Comparison of ENCODE assay signal across 29 cellular contexts in the genomic region with DNA sequence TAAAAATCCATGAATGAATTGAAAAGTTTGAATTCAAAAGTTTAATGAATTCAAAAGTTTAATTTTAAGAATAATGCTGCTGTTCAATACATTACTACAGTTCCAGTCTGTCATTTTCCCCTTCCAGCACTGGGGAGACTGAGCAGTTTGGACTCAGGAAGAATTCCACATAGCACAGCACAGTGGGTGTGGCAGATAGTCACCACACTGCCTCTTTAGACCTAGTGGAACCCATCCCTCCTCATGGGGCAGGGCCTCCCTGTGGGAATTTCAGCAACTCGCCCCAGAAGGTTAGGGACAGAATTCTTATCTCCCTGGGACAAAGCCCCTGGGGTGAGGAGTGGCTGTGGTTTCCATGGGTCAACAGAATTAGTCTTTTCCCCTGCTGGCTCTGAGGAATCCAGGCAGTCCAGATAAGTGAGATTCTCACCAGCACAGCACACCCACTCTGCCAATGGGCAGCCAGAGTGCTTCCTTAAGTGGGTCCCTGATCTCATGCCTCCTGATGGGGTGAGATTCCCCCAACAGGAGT.
DNase-seq lines count a peak whose midpoint lies in the region; ATAC-seq and TF ChIP-seq lines count a peak whose summit lies in the region.
"Had no signal": no experiment of that assay in that cellular context is flagged by ENCODE, and none has a peak within 500 bp of the region (broad histone marks: within the 10 kb centered on the region; RNA-seq: fewer than 3 reads in every experiment).

No MANE protein-coding gene starts in this region.

- ATAC-seq in GM21447 (IDR thresholded peaks at IDR 0.05; ENCODE audit: unreplicated experiment) (no peak), HG03175 (IDR thresholded peaks at IDR 0.05; ENCODE audit: unreplicated experiment) (no peak)
- ATAC-seq: A549; activated CD8-positive, alpha-beta T cell treated with anti-CD3 and anti-CD28 coated beads for 36 hours; GM12878; left ventricle myocardium superior; Panc1 had no signal

- H3K4me3 ChIP-seq in adipocyte (ENCODE audit: low read length) = no peak overlapping the region
- H3K4me3 ChIP-seq: A549, GM12878 had no signal

- H3K9ac ChIP-seq in adipocyte (ENCODE audit: low read length) = no peak overlapping the region

- no peaks in the 10 kb centered on the region for H3K36me3 Mint-ChIP-seq in progenitor cell of endocrine pancreas (ENCODE audit: insufficient read depth)
- no peaks in the 10 kb centered on the region for H3K36me3 Mint-ChIP-seq in T-helper 2 cell treated with Interferon-gamma antibody and Interleukin-4, amounts not matched to agents 5 μg/mL and 100 μg/mL, for 36 hours (ENCODE audit: low read depth)
- H3K36me3 Mint-ChIP-seq: brain; CD4-positive, alpha-beta memory T cell; naive B cell had no signal

- H3K4me1 ChIP-seq in adipocyte (ENCODE audit: control insufficient read depth, insufficient read depth, low read length) = peaks cover 4% of the 10 kb centered on the region
- H3K4me1 ChIP-seq: A549 had no signal

- no peaks in the 10 kb centered on the region for H3K36me3 ChIP-seq in adipocyte (ENCODE audit: control insufficient read depth, insufficient read depth, low read length, severe bottlenecking)

- H3K9me3 ChIP-seq in adipocyte (ENCODE audit: control insufficient read depth, low read length) = peaks cover 10% of the 10 kb centered on the region
- H3K9me3 ChIP-seq: A549 had no signal

- no peak for TF ChIP-seq CTCF in progenitor cell of endocrine pancreas (IDR thresholded peaks at IDR 0.05; ENCODE audit: unreplicated experiment)

- no peaks in the 10 kb centered on the region for H3K27me3 ChIP-seq in adipocyte (replicated peaks; ENCODE audit: control insufficient read depth, insufficient read depth, low read length)

- DNase-seq in EH (ENCODE audit: low read depth) (peak; percentile 0), adipocyte (ENCODE audit: low read depth) (peak; percentile 60), iris pigment epithelial cell (ENCODE audit: low read depth) (peak; percentile 14), progenitor cell of endocrine pancreas (ENCODE audit: low spot score, unreplicated experiment) (no peak), C1 segment of cervical spinal cord (lab: John Stamatoyannopoulos, UW) (no peak)
- no peak for DNase-seq in T-helper 2 cell treated with Interferon-gamma antibody and Interleukin-4, amounts not matched to agents 5 μg/mL and 100 μg/mL, for 36 hours (ENCODE audit: low spot score)
- DNase-seq: activated CD4-positive, CD25-positive, alpha-beta regulatory T cell treated with anti-CD3 and anti-CD28 coated beads, Interleukin-2, amount 50 U/mL, for 72 hours; activated CD8-positive, alpha-beta memory T cell treated with anti-CD3 and anti-CD28 coated beads, Interleukin-2, amount 50 U/mL, for 48 hours; activated CD8-positive, alpha-beta T cell treated with anti-CD3 and anti-CD28 coated beads for 36 hours; activated naive CD4-positive, alpha-beta T cell treated with anti-CD3 and anti-CD28 coated beads for 36 hours; AML-193; CD4-positive, alpha-beta memory T cell; left ventricle myocardium superior; naive B cell; NCI-H1417; NCI-H2081; NCI-H2227 treated with DMSO at 0.1 percent for 48 hours; NCI-H526 treated with DMSO at 0.1 percent for 48 hours; NK-92 treated with Interleukin-12 subunit alpha and Interleukin-12 subunit beta, amount 100 ng/mL, for 24 hours; occipital lobe; SHP77; stimulated activated naive CD4-positive, alpha-beta T cell; T-helper 2 cell had no signal

- no peaks in the 10 kb centered on the region for H3K4me1 Mint-ChIP-seq in progenitor cell of endocrine pancreas (ENCODE audit: low read depth)
- H3K4me1 Mint-ChIP-seq in T-helper 2 cell treated with Interferon-gamma antibody and Interleukin-4, amounts not matched to agents 5 μg/mL and 100 μg/mL, for 36 hours (ENCODE audit: low read depth) = no peaks in the 10 kb centered on the region
- H3K4me1 Mint-ChIP-seq: CD4-positive, alpha-beta memory T cell; naive B cell had no signal

- H3K4me3 Mint-ChIP-seq in progenitor cell of endocrine pancreas (ENCODE audit: low read depth) = no peak overlapping the region
- H3K4me3 Mint-ChIP-seq in T-helper 2 cell treated with Interferon-gamma antibody and Interleukin-4, amounts not matched to agents 5 μg/mL and 100 μg/mL, for 36 hours = no peak overlapping the region
- H3K4me3 Mint-ChIP-seq: activated CD8-positive, alpha-beta T cell treated with anti-CD3 and anti-CD28 coated beads for 36 hours; activated naive CD4-positive, alpha-beta T cell treated with anti-CD3 and anti-CD28 coated beads for 36 hours; brain; CD4-positive, alpha-beta memory T cell; naive B cell had no signal

- no peaks in the 10 kb centered on the region for H3K27me3 Mint-ChIP-seq in progenitor cell of endocrine pancreas
- no peaks in the 10 kb centered on the region for H3K27me3 Mint-ChIP-seq in T-helper 2 cell treated with Interferon-gamma antibody and Interleukin-4, amounts not matched to agents 5 μg/mL and 100 μg/mL, for 36 hours (ENCODE audit: low read depth)
- H3K27me3 Mint-ChIP-seq: activated CD8-positive, alpha-beta T cell treated with anti-CD3 and anti-CD28 coated beads for 36 hours; CD4-positive, alpha-beta memory T cell; naive B cell had no signal

- peaks cover 24% of the 10 kb centered on the region for H3K9me3 Mint-ChIP-seq in progenitor cell of endocrine pancreas (ENCODE audit: low read depth)
- peaks cover 37% of the 10 kb centered on the region for H3K9me3 Mint-ChIP-seq in T-helper 2 cell treated with Interferon-gamma antibody and Interleukin-4, amounts not matched to agents 5 μg/mL and 100 μg/mL, for 36 hours

- peak overlapping the region; percentile 37 for H3K27ac Mint-ChIP-seq in progenitor cell of endocrine pancreas
- H3K27ac Mint-ChIP-seq in T-helper 2 cell treated with Interferon-gamma antibody and Interleukin-4, amounts not matched to agents 5 μg/mL and 100 μg/mL, for 36 hours = no peak overlapping the region
- H3K27ac Mint-ChIP-seq: activated CD8-positive, alpha-beta T cell treated with anti-CD3 and anti-CD28 coated beads for 36 hours; activated naive CD4-positive, alpha-beta T cell treated with anti-CD3 and anti-CD28 coated beads for 36 hours; brain; CD4-positive, alpha-beta memory T cell; naive B cell had no signal

Comparison
In these comparisons a context has a peak if more than half of its experiments do, and no peak if none do; other contexts are left out.
1. DNase-seq: peak in EH (single experiment), adipocyte (single experiment) and iris pigment epithelial cell (single experiment); none in progenitor cell of endocrine pancreas (single experiment), C1 segment of cervical spinal cord (0 of 14) and T-helper 2 cell treated with Interferon-gamma antibody and Interleukin-4, amounts not matched to agents 5 μg/mL and 100 μg/mL, for 36 hours (single experiment).